Comparison of ENCODE assay signal across 7 cellular contexts in the genomic region with DNA sequence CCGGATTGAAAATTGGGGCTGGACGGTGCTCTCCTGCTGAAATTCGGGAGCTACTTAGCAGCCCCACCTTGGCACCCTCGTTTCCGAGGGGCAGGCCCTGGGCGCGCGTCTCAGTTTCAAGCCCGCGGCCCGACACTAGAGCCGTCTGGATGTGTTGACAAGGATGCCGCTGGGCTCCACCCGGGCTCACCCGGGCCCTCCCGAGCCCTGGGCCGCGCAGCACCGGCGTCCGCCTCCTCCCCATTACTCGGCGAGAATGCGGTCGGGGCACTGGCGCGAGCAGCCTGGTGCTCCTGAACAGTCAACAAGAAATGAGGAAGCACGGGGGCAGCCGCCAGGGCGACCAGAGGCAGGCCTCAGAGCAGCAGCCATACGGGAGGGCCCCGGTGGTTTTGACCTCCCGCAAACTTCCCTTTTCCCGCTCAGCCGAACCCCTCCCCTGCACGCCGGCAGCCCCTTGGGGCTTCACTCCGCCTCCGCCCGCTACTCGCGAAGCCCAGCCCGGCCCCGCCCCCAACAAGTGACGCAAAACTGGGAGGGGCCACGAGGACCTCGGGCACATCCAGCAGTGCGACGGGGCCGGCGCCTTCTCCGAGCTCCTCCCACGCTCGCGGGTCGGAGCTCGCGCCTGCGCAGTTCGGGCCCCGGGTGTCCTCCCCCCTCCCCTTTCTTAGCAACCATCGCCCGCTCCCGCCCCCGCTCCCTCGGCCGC.
DNase-seq lines count a peak whose midpoint lies in the region; ATAC-seq, FAIRE-seq and TF ChIP-seq lines count a peak whose summit lies in the region.

No MANE protein-coding gene starts in this region.

- TF ChIP-seq CTCF in retinal pigment epithelial cell (conservative IDR thresholded peaks at IDR 0.05; ENCODE audit: low read depth, low read length) = no peak

- DNase-seq in GM18507 (ENCODE audit: extremely low spot score, insufficient read length, low read depth) (peak; percentile 91), NCI-H2029 (lab: John Stamatoyannopoulos, UW) (peak; percentile 93), T-helper 9 cell (peak; percentile 100), astrocyte of the hippocampus (ENCODE audit: low read depth, low spot score) (peak; percentile 100), hypothalamus (lab: John Stamatoyannopoulos, UW) (peak; percentile 69 to 100 (median 98)), retinal pigment epithelial cell (ENCODE audit: low read depth) (peak; percentile 84)

- peak; percentile 78 for ATAC-seq in HG02973 (IDR thresholded peaks at IDR 0.05; ENCODE audit: unreplicated experiment)

- peak; percentile 95 for FAIRE-seq in GM18507 (lab: Jason Lieb, UNC)

- peak overlapping the region; percentile 58 for H3K4me3 ChIP-seq in retinal pigment epithelial cell (ENCODE audit: low read length)

Comparison
In these comparisons a context has a peak if more than half of its experiments do, and no peak if none do; other contexts are left out.
1. Peak in every context shown above with its lines: DNase-seq, ATAC-seq and H3K4me3 ChIP-seq.